In genomic region chr13:80171096-80171495, GRCh38 we compare ENCODE assay signal across 28 cellular contexts.
"Had no signal": no experiment of that assay in that cellular context is flagged by ENCODE, and none has a peak within 500 bp of the region (broad histone marks: within the 10 kb centered on the region; RNA-seq: fewer than 3 reads in every experiment).

No MANE protein-coding gene starts in this region.

- H3K27me3 Mint-ChIP-seq: activated CD4-positive, alpha-beta memory T cell treated with anti-CD3 and anti-CD28 coated beads, Interleukin-2, amount 10 ng/mL, durations not matched to agents 7 days and 5 days; activated CD4-positive, alpha-beta T cell treated with anti-CD3 and anti-CD28 coated beads, Interleukin-2, amount 10 ng/mL, durations not matched to agents 24 days and 14 days; activated naive CD4-positive, alpha-beta T cell treated with anti-CD3 and anti-CD28 coated beads, Interleukin-2, amount 10 ng/mL, durations not matched to agents 7 days and 5 days; activated naive CD8-positive, alpha-beta T cell treated with anti-CD3 and anti-CD28 coated beads, Interleukin-2, amount 10 ng/mL, durations not matched to agents 7 days and 5 days; activated T-cell treated with anti-CD3 and anti-CD28 coated beads, Interleukin-2, amount 50 U/mL, for 24 hours; memory B cell; progenitor cell of endocrine pancreas; stimulated activated naive B cell treated with anti-CD40 and anti-IgM and Interleukin-4, amounts not matched to agents 10 μg/mL and 1 μg/mL and 100 μg/mL, for 72 hours had no signal

- H3K9me3 Mint-ChIP-seq: activated CD4-positive, alpha-beta memory T cell treated with anti-CD3 and anti-CD28 coated beads, Interleukin-2, amount 10 ng/mL, durations not matched to agents 7 days and 5 days; activated CD4-positive, alpha-beta T cell treated with anti-CD3 and anti-CD28 coated beads, Interleukin-2, amount 10 ng/mL, durations not matched to agents 24 days and 14 days; activated naive CD4-positive, alpha-beta T cell treated with anti-CD3 and anti-CD28 coated beads, Interleukin-2, amount 10 ng/mL, durations not matched to agents 7 days and 5 days; activated naive CD8-positive, alpha-beta T cell treated with anti-CD3 and anti-CD28 coated beads, Interleukin-2, amount 10 ng/mL, durations not matched to agents 7 days and 5 days; activated T-cell treated with anti-CD3 and anti-CD28 coated beads, Interleukin-2, amount 50 U/mL, for 24 hours; memory B cell; stimulated activated naive B cell treated with anti-CD40 and anti-IgM and Interleukin-4, amounts not matched to agents 10 μg/mL and 1 μg/mL and 100 μg/mL, for 72 hours; T-helper 1 cell treated with Interleukin-12 subunit alpha and Interleukin-12 subunit beta and Interleukin-4 antibody, amounts not matched to agents 30 μg/mL and 1 μg/mL, for 36 hours had no signal

- H3K4me3 Mint-ChIP-seq: activated CD4-positive, alpha-beta memory T cell treated with anti-CD3 and anti-CD28 coated beads, Interleukin-2, amount 10 ng/mL, durations not matched to agents 7 days and 5 days; activated CD4-positive, alpha-beta T cell treated with anti-CD3 and anti-CD28 coated beads, Interleukin-2, amount 10 ng/mL, durations not matched to agents 24 days and 14 days; activated naive CD4-positive, alpha-beta T cell treated with anti-CD3 and anti-CD28 coated beads, Interleukin-2, amount 10 ng/mL, durations not matched to agents 7 days and 5 days; activated naive CD8-positive, alpha-beta T cell treated with anti-CD3 and anti-CD28 coated beads, Interleukin-2, amount 10 ng/mL, durations not matched to agents 7 days and 5 days; activated T-cell treated with anti-CD3 and anti-CD28 coated beads, Interleukin-2, amount 50 U/mL, for 24 hours; brain; memory B cell; naive thymus-derived CD4-positive, alpha-beta T cell; stimulated activated naive B cell treated with anti-CD40 and anti-IgM and Interleukin-4, amounts not matched to agents 10 μg/mL and 1 μg/mL and 100 μg/mL, for 72 hours; T-helper 1 cell treated with Interleukin-12 subunit alpha and Interleukin-12 subunit beta and Interleukin-4 antibody, amounts not matched to agents 30 μg/mL and 1 μg/mL, for 36 hours had no signal

- H3K36me3 Mint-ChIP-seq: activated naive CD4-positive, alpha-beta T cell treated with anti-CD3 and anti-CD28 coated beads, Interleukin-2, amount 10 ng/mL, durations not matched to agents 7 days and 5 days; activated naive CD8-positive, alpha-beta T cell treated with anti-CD3 and anti-CD28 coated beads, Interleukin-2, amount 10 ng/mL, durations not matched to agents 7 days and 5 days; brain; memory B cell; naive thymus-derived CD4-positive, alpha-beta T cell; stimulated activated naive B cell treated with anti-CD40 and anti-IgM and Interleukin-4, amounts not matched to agents 10 μg/mL and 1 μg/mL and 100 μg/mL, for 72 hours had no signal

- H3K4me3 ChIP-seq: ascending aorta, coronary artery, dorsolateral prefrontal cortex, esophagus squamous epithelium, ovary, smooth muscle cell, tibial nerve had no signal

- DNase-seq: activated CD4-positive, alpha-beta memory T cell treated with anti-CD3 and anti-CD28 coated beads, Interleukin-2, amount 10 ng/mL, durations not matched to agents 7 days and 5 days; activated CD4-positive, alpha-beta T cell treated with anti-CD3 and anti-CD28 coated beads, Interleukin-2, amount 10 ng/mL, durations not matched to agents 24 days and 14 days; activated CD8-positive, alpha-beta memory T cell treated with anti-CD3 and anti-CD28 coated beads, Interleukin-2, amount 50 U/mL, for 48 hours; activated gamma-delta T cell; activated naive CD4-positive, alpha-beta T cell treated with anti-CD3 and anti-CD28 coated beads, Interleukin-2, amount 10 ng/mL, durations not matched to agents 7 days and 5 days; activated naive CD8-positive, alpha-beta T cell treated with anti-CD3 and anti-CD28 coated beads, Interleukin-2, amount 10 ng/mL, durations not matched to agents 7 days and 5 days; activated T-cell treated with anti-CD3 and anti-CD28 coated beads, Interleukin-2, amount 50 U/mL, for 24 hours; dorsolateral prefrontal cortex; effector memory CD4-positive, alpha-beta T cell; esophagus squamous epithelium; foreskin melanocyte; midbrain; naive thymus-derived CD4-positive, alpha-beta T cell; ovary; retina; stimulated activated CD4-positive, alpha-beta T cell treated with anti-CD3 and anti-CD28 coated beads, Interleukin-1b, Interleukin-23, amount 100 ng/mL, for 48 hours; stimulated activated naive B cell treated with anti-CD40 and anti-IgM and Interleukin-4, amounts not matched to agents 10 μg/mL and 1 μg/mL and 100 μg/mL, for 72 hours; T-helper 9 cell had no signal

- FAIRE-seq: TTC549 had no signal

- ATAC-seq: activated CD4-positive, CD25-positive, alpha-beta regulatory T cell treated with anti-CD3 and anti-CD28 coated beads, Interleukin-2, amount 50 U/mL, for 24 hours; naive thymus-derived CD4-positive, alpha-beta T cell had no signal

- H3K27ac Mint-ChIP-seq: activated CD4-positive, alpha-beta memory T cell treated with anti-CD3 and anti-CD28 coated beads, Interleukin-2, amount 10 ng/mL, durations not matched to agents 7 days and 5 days; activated CD4-positive, alpha-beta T cell treated with anti-CD3 and anti-CD28 coated beads, Interleukin-2, amount 10 ng/mL, durations not matched to agents 24 days and 14 days; activated naive CD4-positive, alpha-beta T cell treated with anti-CD3 and anti-CD28 coated beads, Interleukin-2, amount 10 ng/mL, durations not matched to agents 7 days and 5 days; activated naive CD8-positive, alpha-beta T cell treated with anti-CD3 and anti-CD28 coated beads, Interleukin-2, amount 10 ng/mL, durations not matched to agents 7 days and 5 days; activated T-cell treated with anti-CD3 and anti-CD28 coated beads, Interleukin-2, amount 50 U/mL, for 24 hours; memory B cell; naive thymus-derived CD4-positive, alpha-beta T cell; progenitor cell of endocrine pancreas; stimulated activated naive B cell treated with anti-CD40 and anti-IgM and Interleukin-4, amounts not matched to agents 10 μg/mL and 1 μg/mL and 100 μg/mL, for 72 hours; T-helper 1 cell treated with Interleukin-12 subunit alpha and Interleukin-12 subunit beta and Interleukin-4 antibody, amounts not matched to agents 30 μg/mL and 1 μg/mL, for 36 hours had no signal

- H3K4me1 Mint-ChIP-seq: activated CD4-positive, alpha-beta memory T cell treated with anti-CD3 and anti-CD28 coated beads, Interleukin-2, amount 10 ng/mL, durations not matched to agents 7 days and 5 days; activated CD4-positive, alpha-beta T cell treated with anti-CD3 and anti-CD28 coated beads, Interleukin-2, amount 10 ng/mL, durations not matched to agents 24 days and 14 days; activated naive CD4-positive, alpha-beta T cell treated with anti-CD3 and anti-CD28 coated beads, Interleukin-2, amount 10 ng/mL, durations not matched to agents 7 days and 5 days; activated naive CD8-positive, alpha-beta T cell treated with anti-CD3 and anti-CD28 coated beads, Interleukin-2, amount 10 ng/mL, durations not matched to agents 7 days and 5 days had no signal
